Comparison of ENCODE assay signal across 9 cellular contexts in the genomic region with DNA sequence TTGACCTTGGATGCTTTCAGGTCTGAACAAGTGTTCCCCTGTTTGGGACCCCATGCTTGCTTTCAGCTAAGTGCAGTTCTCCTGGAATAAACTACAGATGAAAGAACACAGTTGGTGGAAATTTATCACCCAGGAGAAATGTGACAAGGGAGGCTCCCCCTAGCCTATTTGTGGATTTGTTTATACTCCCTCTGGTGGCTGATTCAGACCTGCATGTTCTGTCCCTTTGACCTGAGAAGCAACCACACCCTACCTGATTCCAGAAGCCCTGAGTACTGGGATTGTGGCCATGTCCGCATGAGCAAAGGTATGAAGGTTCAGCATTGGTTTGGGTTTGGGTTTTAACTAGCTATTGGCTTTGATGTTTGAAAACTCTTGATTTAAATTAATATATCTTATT.
DNase-seq lines count a peak whose midpoint lies in the region; ATAC-seq, FAIRE-seq and TF ChIP-seq lines count a peak whose summit lies in the region.
"Had no signal": no experiment of that assay in that cellular context is flagged by ENCODE, and none has a peak within 500 bp of the region (broad histone marks: within the 10 kb centered on the region; RNA-seq: fewer than 3 reads in every experiment).

No MANE protein-coding gene starts in this region.

- TF ChIP-seq CTCF in D721Med (IDR thresholded peaks at IDR 0.05; ENCODE audit: insufficient read depth, missing control alignments) (peak; percentile 25), Peyer's patch (IDR thresholded peaks at IDR 0.05) (peak in 4 of 6 experiments; percentile 46 to 77 (median 70)), foreskin keratinocyte (conservative IDR thresholded peaks at IDR 0.05) (peak; percentile 61), spleen (IDR thresholded peaks at IDR 0.05 in 8 of 11, conservative IDR thresholded peaks at IDR 0.05 in 3 of 11) (peak in 8 of 11 experiments; percentile 21 to 56 (median 42))

- DNase-seq in D721Med (ENCODE audit: insufficient read length, low spot score): no peak
- DNase-seq in HPDE6-E6E7 (ENCODE audit: extremely low spot score): peak; percentile 9
- peak in 1 of 3 donors; percentile 68 for DNase-seq in Peyer's patch
- peak in 1 of 2 donors; percentile 22 for DNase-seq in foreskin keratinocyte
- no peak for DNase-seq in spleen
- no peak for DNase-seq in frontal cortex (ENCODE audit: low spot score in 2 of 2)
- DNase-seq in retina: no peak
- DNase-seq: IMR-90 had no signal

- no peak for FAIRE-seq in D721Med (lab: Jason Lieb, UNC)
- no peak for FAIRE-seq in frontal cortex (lab: Jason Lieb, UNC)

- H3K4me3 ChIP-seq in Peyer's patch (no peak overlapping the region), spleen (no peak overlapping the region)

- no peaks in the 10 kb centered on the region for H3K36me3 ChIP-seq in Peyer's patch
- no peaks in the 10 kb centered on the region for H3K36me3 ChIP-seq in spleen

- ATAC-seq in foreskin keratinocyte (no peak), HG02885 (IDR thresholded peaks at IDR 0.05; ENCODE audit: poor library complexity, unreplicated experiment) (no peak)

- WGBS in spleen, 5 donors: 68 to 100% (median 88%) methylated on average over 1 of the region's 1 CpG

- peak overlapping the region in 1 of 4 donors; percentile 48 for H3K27ac ChIP-seq in Peyer's patch
- H3K27ac ChIP-seq in foreskin keratinocyte: no peak overlapping the region
- H3K27ac ChIP-seq in spleen: no peak overlapping the region

- intact Hi-C loops in spleen (cut with DNase I; ENCODE audit: low total_unique reads): loop anchor here (10.0 kb wide), 1 partner anchor 487 kb away; no protein-coding TSS in a partner anchor

- H3K9me3 ChIP-seq in Peyer's patch: no peaks in the 10 kb centered on the region
- H3K9me3 ChIP-seq in spleen: no peaks in the 10 kb centered on the region

- H3K4me1 ChIP-seq in Peyer's patch (no peaks in the 10 kb centered on the region), foreskin keratinocyte (no peaks in the 10 kb centered on the region), spleen (no peaks in the 10 kb centered on the region)

- no peak for TF ChIP-seq POLR2A in Peyer's patch (IDR thresholded peaks at IDR 0.05)
- no peak for TF ChIP-seq POLR2A in spleen (IDR thresholded peaks at IDR 0.05)

- no peaks in the 10 kb centered on the region for H3K27me3 ChIP-seq in Peyer's patch
- H3K27me3 ChIP-seq in foreskin keratinocyte: no peaks in the 10 kb centered on the region
- H3K27me3 ChIP-seq in spleen (replicated peaks in 1 of 7): peaks cover 0 to 8% (median 0%) of the 10 kb centered on the region in 7 donors
